1 cellular context compared by ENCODE assay signal in the genomic region with DNA sequence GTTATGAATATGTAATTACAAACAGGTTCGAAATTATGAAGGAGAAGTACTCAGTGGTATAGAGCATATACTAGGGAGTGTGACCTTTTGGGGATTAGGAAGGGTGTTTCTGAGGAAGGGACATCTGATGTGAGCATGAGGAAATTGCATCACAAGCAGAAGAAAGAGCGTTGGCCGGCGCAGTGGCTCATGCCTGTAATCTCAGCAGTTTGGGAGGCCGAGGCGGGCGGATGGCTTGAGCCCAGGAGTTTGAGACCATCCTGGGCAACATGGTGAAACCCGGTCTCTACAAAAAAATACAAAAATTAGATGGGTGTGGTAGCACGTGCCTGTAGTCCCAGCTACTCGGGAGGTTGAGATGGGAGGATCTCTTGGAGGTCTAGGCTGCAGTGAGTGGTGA.
TF ChIP-seq lines count a peak whose summit lies in the region.

No MANE protein-coding gene starts in this region.

TF ChIP-seq in GM23338, 12 proteins besides CTCF, POLR2A, EP300 and RAD21:
- TF ChIP-seq ZNF462 (CRISPR knock-in tag; IDR thresholded peaks at IDR 0.05) (no peak), POLR2AphosphoS5 (IDR thresholded peaks at IDR 0.05; ENCODE audit: low read depth) (no peak), REST (IDR thresholded peaks at IDR 0.05; ENCODE audit: unreplicated experiment) (no peak), NANOG (IDR thresholded peaks at IDR 0.05; ENCODE audit: borderline replicate concordance) (no peak), ZNF114 (CRISPR knock-in tag; IDR thresholded peaks at IDR 0.05) (no peak), STAT1 (IDR thresholded peaks at IDR 0.05; ENCODE audit: unreplicated experiment) (no peak), ZNF331 (CRISPR knock-in tag; IDR thresholded peaks at IDR 0.05; ENCODE audit: low read depth) (no peak), EZH2 (IDR thresholded peaks at IDR 0.05; ENCODE audit: low read depth, unreplicated experiment) (no peak)
